9 cellular contexts compared by ENCODE assay signal in genomic region chr20:63499333-63499969, GRCh38. TPM values are rescaled to one million over a fixed set of nuclear protein-coding genes. Genes with fewer than 3 reads are reported as not detected.
A peak's percentile ranks its signal among the peaks of the same experiment; 100 is the strongest.
DNase-seq lines count a peak whose midpoint lies in the region; ATAC-seq and TF ChIP-seq lines count a peak whose summit lies in the region.
"Had no signal": no experiment of that assay in that cellular context is flagged by ENCODE, and none has a peak within 500 bp of the region (broad histone marks: within the 10 kb centered on the region; RNA-seq: fewer than 3 reads in every experiment).

No MANE protein-coding gene starts in this region.

- H3K27ac ChIP-seq in tibial nerve = no peak overlapping the region
- H3K27ac ChIP-seq: KMS-11 had no signal

- intact Hi-C loops in left ventricle myocardium superior (cut with micrococcal nuclease) = no loop called here

- H3K27me3 ChIP-seq in tibial nerve = peaks cover 0 to 94% of the 10 kb centered on the region in 2 donors

- TF ChIP-seq POLR2A in tibial nerve (IDR thresholded peaks at IDR 0.05) = no peak

- 3 to 13% methylated on average over 15 to 40 of the region's 49 CpGs for WGBS in tibial nerve, 2 donors

- peaks cover 4% of the 10 kb centered on the region for H3K4me1 Mint-ChIP-seq in activated T-cell treated with anti-CD3 and anti-CD28 coated beads, Interleukin-2, amount 50 U/mL, for 4 hours (ENCODE audit: low read depth)

- H3K36me3 Mint-ChIP-seq in activated T-cell treated with anti-CD3 and anti-CD28 coated beads, Interleukin-2, amount 50 U/mL, for 4 hours (ENCODE audit: insufficient read depth) = peaks cover 1% of the 10 kb centered on the region
- H3K36me3 Mint-ChIP-seq: CD4-positive, CD25-positive, alpha-beta regulatory T cell had no signal

- H3K27me3 Mint-ChIP-seq in activated T-cell treated with anti-CD3 and anti-CD28 coated beads, Interleukin-2, amount 50 U/mL, for 4 hours (ENCODE audit: low read depth) = peaks cover 21% of the 10 kb centered on the region

- H3K4me3 Mint-ChIP-seq in activated T-cell treated with anti-CD3 and anti-CD28 coated beads, Interleukin-2, amount 50 U/mL, for 4 hours = no peak overlapping the region

- TF ChIP-seq CTCF in tibial nerve (IDR thresholded peaks at IDR 0.05) = no peak

- H3K4me3 ChIP-seq in tibial nerve = peak overlapping the region in 3 of 4 donors; percentile 4 to 46 (median 37)

- no peak for TF ChIP-seq EP300 in tibial nerve (IDR thresholded peaks at IDR 0.05)

- no peak for DNase-seq in activated T-cell treated with anti-CD3 and anti-CD28 coated beads, Interleukin-2, amount 50 U/mL, for 4 hours
- DNase-seq in activated T-cell treated with anti-CD3 and anti-CD28 coated beads for 4 hours (no peak), left ventricle myocardium superior (no peak), tibial nerve (ENCODE audit: low spot score in 2 of 2) (no peak), NCI-H446 (lab: John Stamatoyannopoulos, UW) (no peak)

- H3K9me3 Mint-ChIP-seq in activated T-cell treated with anti-CD3 and anti-CD28 coated beads, Interleukin-2, amount 50 U/mL, for 4 hours = peaks cover 3% of the 10 kb centered on the region

- no peaks in the 10 kb centered on the region for H3K36me3 ChIP-seq in tibial nerve

- peaks cover 0 to 25% (median 7%) of the 10 kb centered on the region in 4 donors for H3K4me1 ChIP-seq in tibial nerve

- peak; percentile 5 to 22 for ATAC-seq in activated T-cell treated with anti-CD3 and anti-CD28 coated beads, Interleukin-2, amount 50 U/mL, for 4 hours
- ATAC-seq in left ventricle myocardium superior (peak; percentile 0), HG03045 (IDR thresholded peaks at IDR 0.05; ENCODE audit: unreplicated experiment) (no peak)

- peaks cover 0 to 10% (median 0%) of the 10 kb centered on the region in 4 donors for H3K9me3 ChIP-seq in tibial nerve

RNA-seq across cellular contexts. Expression of gene EEF1A2, which starts 0.6 kb away (rescaled TPM):
- total RNA-seq in activated T-cell treated with anti-CD3 and anti-CD28 coated beads, Interleukin-2, amount 50 U/mL, for 4 hours = under 1 TPM; 0.63 to 0.96 (median 0.74) TPM
- 1,346 TPM for total RNA-seq in left ventricle myocardium superior
- not detected for total RNA-seq in tibial nerve

RNA-seq across cellular contexts. Expression of gene PPDPF, which starts 21.1 kb away (rescaled TPM):
- 100 to 1,000 TPM; 137 to 171 (median 165) TPM for total RNA-seq in activated T-cell treated with anti-CD3 and anti-CD28 coated beads, Interleukin-2, amount 50 U/mL, for 4 hours
- total RNA-seq in left ventricle myocardium superior (307 TPM), tibial nerve (100 to 1,000 TPM in 3 of 4 donors, 10 to 100 TPM in 1; 59.0 to 165 (median 119) TPM)

RNA-seq across cellular contexts. Expression of gene KCNQ2, which starts 27.0 kb away (rescaled TPM):
- total RNA-seq in activated T-cell treated with anti-CD3 and anti-CD28 coated beads, Interleukin-2, amount 50 U/mL, for 4 hours = not detected
- total RNA-seq in left ventricle myocardium superior (0.52 TPM), tibial nerve (not detected)
- total RNA-seq: renal cortical epithelial cell had no signal

RNA-seq across cellular contexts. Expression of gene PTK6, which starts 37.7 kb away (rescaled TPM):
- total RNA-seq in activated T-cell treated with anti-CD3 and anti-CD28 coated beads, Interleukin-2, amount 50 U/mL, for 4 hours = under 1 TPM; 0.13 to 0.21 (median 0.16) TPM
- total RNA-seq in left ventricle myocardium superior (not detected), tibial nerve (under 1 TPM in 2 of 4 donors, not detected in 2; 0.21 to 0.90 TPM)

RNA-seq across cellular contexts. Expression of gene SRMS, which starts 48.1 kb away (rescaled TPM):
- not detected for total RNA-seq in activated T-cell treated with anti-CD3 and anti-CD28 coated beads, Interleukin-2, amount 50 U/mL, for 4 hours
- total RNA-seq in left ventricle myocardium superior (not detected), tibial nerve (not detected)
- total RNA-seq: CD4-positive, CD25-positive, alpha-beta regulatory T cell; renal cortical epithelial cell had no signal

Comparison
In these comparisons a context has a peak if more than half of its experiments do, and no peak if none do; other contexts are left out.
1. RNA of gene EEF1A2, which starts 0.6 kb away (total RNA-seq): 1,346 TPM in left ventricle myocardium superior (single experiment); 0.63 to 0.96 TPM in activated T-cell treated with anti-CD3 and anti-CD28 coated beads, Interleukin-2, amount 50 U/mL, for 4 hours and not detected in tibial nerve; every median in the first group is over 100 times any median in the second.